Comparison of ENCODE assay signal across 8 cellular contexts in the genomic region with DNA sequence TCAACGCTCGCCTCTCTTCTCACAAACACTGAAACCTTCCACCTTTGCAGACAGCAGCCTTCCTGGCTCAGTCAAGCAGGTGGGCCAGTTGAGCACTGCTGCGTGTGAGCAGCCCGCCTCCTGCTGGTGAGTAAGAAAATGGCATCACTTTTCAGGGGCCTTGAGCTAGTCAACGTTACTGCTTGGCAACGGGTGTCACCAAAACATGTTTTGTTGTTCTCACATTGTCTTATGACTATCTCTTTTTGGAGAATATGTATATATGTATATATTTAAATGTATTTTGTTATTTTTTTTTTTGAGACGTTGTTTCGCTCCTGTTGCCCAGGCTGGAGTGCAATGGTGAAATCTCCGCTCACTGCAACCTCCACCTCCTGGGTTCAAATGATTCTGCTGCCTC.
DNase-seq lines count a peak whose midpoint lies in the region; ATAC-seq lines count a peak whose summit lies in the region.

No MANE protein-coding gene starts in this region.

- no peaks in the 10 kb centered on the region for H4K20me1 ChIP-seq in Karpas-422 (ENCODE audit: insufficient read depth, low read depth, low read length)

- no peaks in the 10 kb centered on the region for H3K27me3 ChIP-seq in Karpas-422 (ENCODE audit: low read length)

- H3K79me2 ChIP-seq in Karpas-422 (ENCODE audit: low read length): no peaks in the 10 kb centered on the region

- H3K9ac ChIP-seq in Karpas-422 (ENCODE audit: low read length): no peak overlapping the region

- H3K4me2 ChIP-seq in Karpas-422 (ENCODE audit: low read depth, low read length, poor library complexity, severe bottlenecking): no peak overlapping the region

- peak; percentile 87 for ATAC-seq in GM21786 (IDR thresholded peaks at IDR 0.05; ENCODE audit: unreplicated experiment)

- no peak overlapping the region for H3K4me3 ChIP-seq in Karpas-422 (ENCODE audit: low read length)

- in situ Hi-C loops in SK-MEL-5 (cut with HindIII; ENCODE audit: low pct_unique_long_range_greater_than_20kb, low sequenced_read_pairs): no loop called here

- no peaks in the 10 kb centered on the region for H3K9me2 ChIP-seq in Karpas-422 (replicated peaks; ENCODE audit: insufficient read depth, low read length)

- H3K9me3 ChIP-seq in Karpas-422 (ENCODE audit: low read length): no peaks in the 10 kb centered on the region

- H2AFZ ChIP-seq in Karpas-422 (ENCODE audit: low read length): no peak overlapping the region

- no peaks in the 10 kb centered on the region for H3K36me3 ChIP-seq in Karpas-422 (ENCODE audit: insufficient read depth, low read length)

- no peak overlapping the region for H3K27ac ChIP-seq in Karpas-422 (ENCODE audit: low read length)

- peaks cover 8% of the 10 kb centered on the region for H3K4me1 ChIP-seq in Karpas-422 (ENCODE audit: low read length)

- DNase-seq in GM03348 (ENCODE audit: low spot score) (peak; percentile 76), Karpas-422 (peak; percentile 86), SK-MEL-5 (ENCODE audit: low read depth, low spot score) (peak; percentile 74), glomerular endothelial cell (ENCODE audit: extremely low read depth, low read depth, low spot score) (peak; percentile 36), putamen (ENCODE audit: low spot score) (peak; percentile 56), cortex of kidney (lab: John Stamatoyannopoulos, UW) (no peak)
- peak; percentile 41 for DNase-seq in activated gamma-delta T cell treated with anti-CD3 and anti-CD28 coated beads, Interleukin-2, amount 50 U/mL, for 16 hours (ENCODE audit: low read depth)
